2 cellular contexts compared by ENCODE assay signal in genomic region chr3:58324675-58325390, GRCh38.
TF ChIP-seq lines count a peak whose summit lies in the region.

No MANE protein-coding gene starts in this region.

TF ChIP-seq in SK-N-SH, 30 proteins besides CTCF, POLR2A, EP300 and RAD21 (continued from another document):
- TF ChIP-seq SIN3A (IDR thresholded peaks at IDR 0.05; ENCODE audit: borderline replicate concordance, low read depth, low read length) = no peak
- no peak for TF ChIP-seq TEAD4 (IDR thresholded peaks at IDR 0.05; ENCODE audit: borderline replicate concordance, insufficient read depth)
- no peak for TF ChIP-seq FOXJ3 (CRISPR knock-in tag; IDR thresholded peaks at IDR 0.05)
- TF ChIP-seq GATA2 (CRISPR knock-in tag; IDR thresholded peaks at IDR 0.05) = no peak

TF ChIP-seq in SK-N-SH treated with all-trans-retinoic acid at 6 μM for 48 hours, 23 proteins besides CTCF, POLR2A, EP300 and RAD21 (continued from another document):
- TF ChIP-seq, protein P1, sequence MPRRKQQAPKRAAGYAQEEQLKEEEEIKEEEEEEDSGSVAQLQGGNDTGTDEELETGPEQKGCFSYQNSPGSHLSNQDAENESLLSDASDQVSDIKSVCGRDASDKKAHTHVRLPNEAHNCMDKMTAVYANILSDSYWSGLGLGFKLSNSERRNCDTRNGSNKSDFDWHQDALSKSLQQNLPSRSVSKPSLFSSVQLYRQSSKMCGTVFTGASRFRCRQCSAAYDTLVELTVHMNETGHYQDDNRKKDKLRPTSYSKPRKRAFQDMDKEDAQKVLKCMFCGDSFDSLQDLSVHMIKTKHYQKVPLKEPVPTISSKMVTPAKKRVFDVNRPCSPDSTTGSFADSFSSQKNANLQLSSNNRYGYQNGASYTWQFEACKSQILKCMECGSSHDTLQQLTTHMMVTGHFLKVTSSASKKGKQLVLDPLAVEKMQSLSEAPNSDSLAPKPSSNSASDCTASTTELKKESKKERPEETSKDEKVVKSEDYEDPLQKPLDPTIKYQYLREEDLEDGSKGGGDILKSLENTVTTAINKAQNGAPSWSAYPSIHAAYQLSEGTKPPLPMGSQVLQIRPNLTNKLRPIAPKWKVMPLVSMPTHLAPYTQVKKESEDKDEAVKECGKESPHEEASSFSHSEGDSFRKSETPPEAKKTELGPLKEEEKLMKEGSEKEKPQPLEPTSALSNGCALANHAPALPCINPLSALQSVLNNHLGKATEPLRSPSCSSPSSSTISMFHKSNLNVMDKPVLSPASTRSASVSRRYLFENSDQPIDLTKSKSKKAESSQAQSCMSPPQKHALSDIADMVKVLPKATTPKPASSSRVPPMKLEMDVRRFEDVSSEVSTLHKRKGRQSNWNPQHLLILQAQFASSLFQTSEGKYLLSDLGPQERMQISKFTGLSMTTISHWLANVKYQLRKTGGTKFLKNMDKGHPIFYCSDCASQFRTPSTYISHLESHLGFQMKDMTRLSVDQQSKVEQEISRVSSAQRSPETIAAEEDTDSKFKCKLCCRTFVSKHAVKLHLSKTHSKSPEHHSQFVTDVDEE (CRISPR knock-in tag; IDR thresholded peaks at IDR 0.05) = no peak
- TF ChIP-seq ZFP3 (CRISPR knock-in tag; IDR thresholded peaks at IDR 0.05) (no peak), ZNF70 (CRISPR knock-in tag; IDR thresholded peaks at IDR 0.05) (no peak), RARB (CRISPR knock-in tag; IDR thresholded peaks at IDR 0.05) (no peak), OSR1 (CRISPR knock-in tag; IDR thresholded peaks at IDR 0.05) (no peak), ARNTL (CRISPR knock-in tag; IDR thresholded peaks at IDR 0.05; ENCODE audit: borderline replicate concordance, low read depth) (no peak), BACH2 (CRISPR knock-in tag; IDR thresholded peaks at IDR 0.05; ENCODE audit: borderline replicate concordance) (no peak), ZFP30 (CRISPR knock-in tag; IDR thresholded peaks at IDR 0.05) (no peak), CSDC2 (CRISPR knock-in tag; IDR thresholded peaks at IDR 0.05) (no peak), CREB5 (CRISPR knock-in tag; IDR thresholded peaks at IDR 0.05; ENCODE audit: low read depth) (no peak), ESRRG (CRISPR knock-in tag; IDR thresholded peaks at IDR 0.05) (no peak)
- TF ChIP-seq, protein P2, sequence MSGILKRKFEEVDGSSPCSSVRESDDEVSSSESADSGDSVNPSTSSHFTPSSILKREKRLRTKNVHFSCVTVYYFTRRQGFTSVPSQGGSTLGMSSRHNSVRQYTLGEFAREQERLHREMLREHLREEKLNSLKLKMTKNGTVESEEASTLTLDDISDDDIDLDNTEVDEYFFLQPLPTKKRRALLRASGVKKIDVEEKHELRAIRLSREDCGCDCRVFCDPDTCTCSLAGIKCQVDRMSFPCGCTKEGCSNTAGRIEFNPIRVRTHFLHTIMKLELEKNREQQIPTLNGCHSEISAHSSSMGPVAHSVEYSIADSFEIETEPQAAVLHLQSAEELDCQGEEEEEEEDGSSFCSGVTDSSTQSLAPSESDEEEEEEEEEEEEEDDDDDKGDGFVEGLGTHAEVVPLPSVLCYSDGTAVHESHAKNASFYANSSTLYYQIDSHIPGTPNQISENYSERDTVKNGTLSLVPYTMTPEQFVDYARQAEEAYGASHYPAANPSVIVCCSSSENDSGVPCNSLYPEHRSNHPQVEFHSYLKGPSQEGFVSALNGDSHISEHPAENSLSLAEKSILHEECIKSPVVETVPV (CRISPR knock-in tag; IDR thresholded peaks at IDR 0.05) = no peak
- TF ChIP-seq, protein P3, sequence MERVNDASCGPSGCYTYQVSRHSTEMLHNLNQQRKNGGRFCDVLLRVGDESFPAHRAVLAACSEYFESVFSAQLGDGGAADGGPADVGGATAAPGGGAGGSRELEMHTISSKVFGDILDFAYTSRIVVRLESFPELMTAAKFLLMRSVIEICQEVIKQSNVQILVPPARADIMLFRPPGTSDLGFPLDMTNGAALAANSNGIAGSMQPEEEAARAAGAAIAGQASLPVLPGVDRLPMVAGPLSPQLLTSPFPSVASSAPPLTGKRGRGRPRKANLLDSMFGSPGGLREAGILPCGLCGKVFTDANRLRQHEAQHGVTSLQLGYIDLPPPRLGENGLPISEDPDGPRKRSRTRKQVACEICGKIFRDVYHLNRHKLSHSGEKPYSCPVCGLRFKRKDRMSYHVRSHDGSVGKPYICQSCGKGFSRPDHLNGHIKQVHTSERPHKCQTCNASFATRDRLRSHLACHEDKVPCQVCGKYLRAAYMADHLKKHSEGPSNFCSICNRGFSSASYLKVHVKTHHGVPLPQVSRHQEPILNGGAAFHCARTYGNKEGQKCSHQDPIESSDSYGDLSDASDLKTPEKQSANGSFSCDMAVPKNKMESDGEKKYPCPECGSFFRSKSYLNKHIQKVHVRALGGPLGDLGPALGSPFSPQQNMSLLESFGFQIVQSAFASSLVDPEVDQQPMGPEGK (CRISPR knock-in tag; IDR thresholded peaks at IDR 0.05; ENCODE audit: borderline replicate concordance) = no peak
